In the genomic region with DNA sequence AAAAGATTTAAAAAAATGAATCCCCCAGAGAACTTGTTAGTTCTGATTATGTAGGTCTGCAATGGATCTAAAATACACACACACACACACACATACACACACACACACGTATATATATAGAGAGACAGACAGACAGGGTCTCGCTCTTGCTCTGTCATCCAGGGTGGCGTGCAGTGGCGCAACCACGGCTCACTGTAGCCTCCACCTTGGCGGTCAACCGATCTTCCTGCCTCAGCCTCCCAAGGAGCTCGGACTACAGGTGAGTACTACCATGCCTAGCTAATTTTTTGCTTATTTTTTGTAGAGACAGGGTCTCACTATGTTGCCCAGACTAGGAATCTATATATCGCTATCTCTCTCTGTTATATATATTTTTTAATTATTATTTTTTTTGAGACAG, we compare ENCODE assay signal across 16 cellular contexts. TPM values are rescaled to one million over a fixed set of nuclear protein-coding genes. Genes with fewer than 3 reads are reported as not detected.
"Had no signal": no experiment of that assay in that cellular context is flagged by ENCODE, and none has a peak within 500 bp of the region (broad histone marks: within the 10 kb centered on the region; RNA-seq: fewer than 3 reads in every experiment).

No MANE protein-coding gene starts in this region.

- ATAC-seq: activated T-helper 17 cell treated with anti-CD3 and anti-CD28 coated beads, Interleukin-2, amount 50 U/mL, for 72 hours; effector memory CD8-positive, alpha-beta T cell; mucosa of descending colon; natural killer cell had no signal

- H3K27ac ChIP-seq: epithelial cell of prostate had no signal

- H3K27me3 ChIP-seq: tibial nerve had no signal

- H3K36me3 ChIP-seq: tibial nerve had no signal

- DNase-seq: activated CD4-positive, alpha-beta T cell treated with anti-CD3 and anti-CD28 coated beads, Interleukin-2, amount 10 ng/mL, durations not matched to agents 7 days and 5 days; activated CD4-positive, CD25-positive, alpha-beta regulatory T cell; activated CD8-positive, alpha-beta memory T cell treated with anti-CD3 and anti-CD28 coated beads for 24 hours; activated naive CD4-positive, alpha-beta T cell treated with anti-CD3 and anti-CD28 coated beads, Interleukin-2, amount 10 ng/mL, durations not matched to agents 7 days and 5 days; central memory CD4-positive, alpha-beta T cell; effector memory CD8-positive, alpha-beta T cell; mucosa of descending colon; natural killer cell; stimulated activated CD4-positive, alpha-beta T cell treated with anti-CD3 and anti-CD28 coated beads, Interleukin-4, amount 100 ng/mL, for 4 hours had no signal

- H3K9me3 ChIP-seq: mucosa of descending colon, tibial nerve had no signal

- H3K4me3 ChIP-seq: lung, mucosa of descending colon, skin epidermis, tibial nerve had no signal

RNA-seq across cellular contexts. Expression of gene HIGD1B, which starts 51.0 kb away (rescaled TPM):
- total RNA-seq: activated CD4-positive, alpha-beta T cell treated with anti-CD3 and anti-CD28 coated beads, Interleukin-2, amount 10 ng/mL, durations not matched to agents 7 days and 5 days; activated T-helper 17 cell treated with anti-CD3 and anti-CD28 coated beads, Interleukin-2, amount 50 U/mL, for 72 hours; glomerular endothelial cell; natural killer cell; renal cortical epithelial cell had no signal
